Comparison of ENCODE assay signal across 21 cellular contexts in the genomic region with DNA sequence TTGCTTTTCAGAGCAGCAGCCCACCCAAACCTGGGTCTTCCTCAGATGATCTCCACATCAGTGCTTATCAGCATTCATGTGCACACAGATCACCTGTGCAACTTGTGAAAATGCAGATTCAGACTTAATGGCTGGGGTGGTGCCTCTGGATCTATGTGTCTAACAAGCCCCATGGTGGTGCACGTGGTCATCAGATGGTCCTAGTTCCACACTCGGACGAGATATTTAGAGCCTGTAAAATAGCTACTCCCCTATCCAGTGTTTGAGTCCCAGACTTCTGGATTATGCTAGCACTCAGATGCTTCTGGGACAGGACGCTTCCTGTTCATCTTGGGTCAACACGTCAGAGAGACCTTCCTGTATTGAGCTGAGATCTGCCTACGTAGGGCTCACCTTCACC.
"Had no signal": no experiment of that assay in that cellular context is flagged by ENCODE, and none has a peak within 500 bp of the region (broad histone marks: within the 10 kb centered on the region; RNA-seq: fewer than 3 reads in every experiment).

No MANE protein-coding gene starts in this region.

- H3K4me1 ChIP-seq: SJCRH30 had no signal

- ATAC-seq: SK-N-SH treated with all-trans-retinoic acid at 6 μM for 48 hours had no signal

- H3K27me3 ChIP-seq: MG63, SJCRH30 had no signal

- H3K27ac ChIP-seq: RWPE1, SJCRH30 had no signal

- DNase-seq: Karpas-422, KG1, MG63, NCI-H1092, NCI-H1105 treated with DMSO at 0.1 percent for 48 hours, NCI-H1436, NCI-H187, NCI-H2029, NCI-H2081 treated with DMSO at 0.1 percent for 48 hours, NCI-H2171, NCI-H226, NCI-H446, NCI-H510A, NCI-H524 treated with DMSO at 0.1 percent for 48 hours, NCI-H69, NCI-H774, SHP77 treated with DMSO at 0.1 percent for 48 hours, SJCRH30 had no signal

- H3K9me3 ChIP-seq: MG63, SJCRH30 had no signal

- FAIRE-seq: RCC 7860 had no signal

- H3K4me3 ChIP-seq: MG63, SJCRH30 had no signal
